ENCODE assay signal across 11 cellular contexts in genomic region chr11:19433367-19433766, GRCh38.
DNase-seq lines count a peak whose midpoint lies in the region; ATAC-seq lines count a peak whose summit lies in the region.
"Had no signal": no experiment of that assay in that cellular context is flagged by ENCODE, and none has a peak within 500 bp of the region (broad histone marks: within the 10 kb centered on the region; RNA-seq: fewer than 3 reads in every experiment).

No MANE protein-coding gene starts in this region.

- H3K4me3 ChIP-seq in right cardiac atrium (ENCODE audit: low read length) = no peak overlapping the region
- H3K4me3 ChIP-seq: heart left ventricle had no signal

- CTCF ChIA-PET in activated CD4-positive, alpha-beta T cell treated with anti-CD3 and anti-CD28 coated beads for 36 hours (lab: Charles Lee) = interaction anchor here (1.1 kb wide), 1 partner anchor 10 kb away, joined by 5 read pairs; no protein-coding TSS in a partner anchor

- no peak overlapping the region for H3K27ac Mint-ChIP-seq in activated CD4-positive, alpha-beta T cell treated with anti-CD3 and anti-CD28 coated beads for 36 hours
- H3K27ac Mint-ChIP-seq in T-helper 2 cell treated with Interferon-gamma antibody and Interleukin-4, amounts not matched to agents 5 μg/mL and 100 μg/mL, for 36 hours = no peak overlapping the region
- H3K27ac Mint-ChIP-seq: naive thymus-derived CD8-positive, alpha-beta T cell had no signal

- H3K9me3 ChIP-seq in right cardiac atrium (ENCODE audit: control insufficient read depth, low read length) = no peaks in the 10 kb centered on the region

- DNase-seq in Right ventricle myocardium superior (no peak), right cardiac atrium (no peak), NCI-H2081 (lab: John Stamatoyannopoulos, UW) (no peak), NK-92 (lab: John Stamatoyannopoulos, UW; ENCODE audit: unreplicated experiment) (no peak)
- DNase-seq in activated CD4-positive, alpha-beta T cell treated with anti-CD3 and anti-CD28 coated beads for 36 hours = no peak
- DNase-seq in T-helper 2 cell treated with Interferon-gamma antibody and Interleukin-4, amounts not matched to agents 5 μg/mL and 100 μg/mL, for 36 hours (ENCODE audit: low spot score) = no peak
- DNase-seq: activated CD8-positive, alpha-beta memory T cell treated with anti-CD3 and anti-CD28 coated beads, Interleukin-2, amount 50 U/mL, for 4 hours; heart left ventricle; naive thymus-derived CD8-positive, alpha-beta T cell had no signal

- intact Hi-C loops in Right ventricle myocardium superior (cut with DNase I) (no loop called here), right cardiac atrium (cut with DNase I) (no loop called here)
- intact Hi-C loops in activated CD4-positive, alpha-beta T cell treated with anti-CD3 and anti-CD28 coated beads for 36 hours (cut with DNase I, micrococcal nuclease) = no loop called here

- H3K27me3 Mint-ChIP-seq in activated CD4-positive, alpha-beta T cell treated with anti-CD3 and anti-CD28 coated beads for 36 hours = peaks cover 47% of the 10 kb centered on the region
- H3K27me3 Mint-ChIP-seq in T-helper 2 cell treated with Interferon-gamma antibody and Interleukin-4, amounts not matched to agents 5 μg/mL and 100 μg/mL, for 36 hours (ENCODE audit: low read depth) = peaks cover 21% of the 10 kb centered on the region

- peaks cover 2% of the 10 kb centered on the region for H3K4me1 ChIP-seq in right cardiac atrium (ENCODE audit: control insufficient read depth, insufficient read depth, low read length)

- H3K36me3 Mint-ChIP-seq in activated CD4-positive, alpha-beta T cell treated with anti-CD3 and anti-CD28 coated beads for 36 hours (ENCODE audit: low read depth) = no peaks in the 10 kb centered on the region
- H3K36me3 Mint-ChIP-seq in T-helper 2 cell treated with Interferon-gamma antibody and Interleukin-4, amounts not matched to agents 5 μg/mL and 100 μg/mL, for 36 hours (ENCODE audit: low read depth) = no peaks in the 10 kb centered on the region
- H3K36me3 Mint-ChIP-seq: naive thymus-derived CD8-positive, alpha-beta T cell had no signal

- no peak overlapping the region for H3K4me3 Mint-ChIP-seq in activated CD4-positive, alpha-beta T cell treated with anti-CD3 and anti-CD28 coated beads for 36 hours
- no peak overlapping the region for H3K4me3 Mint-ChIP-seq in T-helper 2 cell treated with Interferon-gamma antibody and Interleukin-4, amounts not matched to agents 5 μg/mL and 100 μg/mL, for 36 hours
- H3K4me3 Mint-ChIP-seq: naive thymus-derived CD8-positive, alpha-beta T cell had no signal

- POLR2A ChIA-PET in activated CD4-positive, alpha-beta T cell treated with anti-CD3 and anti-CD28 coated beads for 36 hours (lab: Charles Lee) = no interaction called here

- H3K9me3 Mint-ChIP-seq in activated CD4-positive, alpha-beta T cell treated with anti-CD3 and anti-CD28 coated beads for 36 hours (ENCODE audit: low read depth) = peaks cover 3% of the 10 kb centered on the region
- no peaks in the 10 kb centered on the region for H3K9me3 Mint-ChIP-seq in T-helper 2 cell treated with Interferon-gamma antibody and Interleukin-4, amounts not matched to agents 5 μg/mL and 100 μg/mL, for 36 hours
- H3K9me3 Mint-ChIP-seq: naive thymus-derived CD8-positive, alpha-beta T cell had no signal

- 81% methylated on average over 2 of the region's 2 CpGs for WGBS in right cardiac atrium

- H3K27ac ChIP-seq in right cardiac atrium (ENCODE audit: low read length) = no peak overlapping the region

- peak; percentile 23 for ATAC-seq in Right ventricle myocardium superior (ENCODE audit: poor library complexity)
- no peak for ATAC-seq in right cardiac atrium
- peak; percentile 57 for ATAC-seq in HG02642 (IDR thresholded peaks at IDR 0.05; ENCODE audit: poor library complexity, unreplicated experiment)
- ATAC-seq in HG03571 (IDR thresholded peaks at IDR 0.05; ENCODE audit: unreplicated experiment) = peak; percentile 63
- ATAC-seq in activated CD4-positive, alpha-beta T cell treated with anti-CD3 and anti-CD28 coated beads for 36 hours = no peak
- ATAC-seq: naive thymus-derived CD8-positive, alpha-beta T cell had no signal

- H3K27me3 ChIP-seq in right cardiac atrium (ENCODE audit: control insufficient read depth, insufficient read depth) = no peaks in the 10 kb centered on the region

- H3K4me1 Mint-ChIP-seq in activated CD4-positive, alpha-beta T cell treated with anti-CD3 and anti-CD28 coated beads for 36 hours = peaks cover 2% of the 10 kb centered on the region
- H3K4me1 Mint-ChIP-seq in T-helper 2 cell treated with Interferon-gamma antibody and Interleukin-4, amounts not matched to agents 5 μg/mL and 100 μg/mL, for 36 hours (ENCODE audit: low read depth) = no peaks in the 10 kb centered on the region
- H3K4me1 Mint-ChIP-seq: naive thymus-derived CD8-positive, alpha-beta T cell had no signal

Comparison
In these comparisons a context has a peak if more than half of its experiments do, and no peak if none do; other contexts are left out.
1. ATAC-seq: peak in Right ventricle myocardium superior (single experiment), HG02642 (single experiment) and HG03571 (single experiment); none in right cardiac atrium (0 of 2) and activated CD4-positive, alpha-beta T cell treated with anti-CD3 and anti-CD28 coated beads for 36 hours (single experiment).